Comparison of ENCODE assay signal across 12 cellular contexts in the genomic region with DNA sequence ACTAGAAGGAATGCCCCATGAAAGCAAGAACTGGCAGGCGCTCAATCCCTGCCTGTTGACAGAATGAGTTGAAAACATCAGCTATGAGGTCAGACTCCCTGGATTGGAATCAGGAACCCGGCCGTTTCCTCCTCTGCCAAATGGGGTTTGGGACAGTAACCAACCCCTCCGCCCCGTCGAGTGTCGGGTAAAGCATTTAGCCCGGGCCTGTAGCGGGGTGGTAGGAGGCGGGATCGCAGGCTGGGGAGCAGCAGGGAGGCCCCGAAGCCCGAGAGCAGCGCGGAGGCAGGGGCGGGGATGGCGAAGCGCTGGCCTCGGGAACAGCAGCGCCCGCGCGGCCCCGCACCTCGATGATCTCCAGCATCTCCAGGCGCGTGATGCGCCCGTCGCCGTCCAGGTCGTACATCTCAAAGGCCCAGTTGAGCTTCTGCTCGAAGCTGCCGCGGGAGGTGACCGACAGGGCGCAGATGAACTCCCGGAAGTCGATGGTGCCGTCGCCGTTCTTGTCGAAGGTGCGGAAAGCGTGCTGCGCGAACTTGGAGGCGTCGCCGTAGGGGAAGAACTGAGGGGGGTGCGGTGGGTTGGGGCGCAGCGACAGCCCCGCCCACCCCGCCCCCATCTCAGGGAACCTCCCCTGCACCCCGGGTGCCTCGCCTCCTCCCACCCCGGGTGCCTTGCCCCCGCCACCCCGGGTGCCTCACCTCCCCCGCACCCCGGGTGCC. TPM values are rescaled to one million over a fixed set of nuclear protein-coding genes. Genes with fewer than 3 reads are reported as not detected.
A peak's percentile ranks its signal among the peaks of the same experiment; 100 is the strongest.
DNase-seq lines count a peak whose midpoint lies in the region; ATAC-seq and TF ChIP-seq lines count a peak whose summit lies in the region.
"Had no signal": no experiment of that assay in that cellular context is flagged by ENCODE, and none has a peak within 500 bp of the region (broad histone marks: within the 10 kb centered on the region; RNA-seq: fewer than 3 reads in every experiment).

No MANE protein-coding gene starts in this region.

- H3K27me3 ChIP-seq in breast epithelium = peaks cover 0 to 21% of the 10 kb centered on the region in 2 donors
- peaks cover 95% of the 10 kb centered on the region for H3K27me3 ChIP-seq in iPS-15b (ENCODE audit: control insufficient read depth, insufficient read depth, low read length)
- H3K27me3 ChIP-seq in subcutaneous abdominal adipose tissue (ENCODE audit: control insufficient read depth in 5 of 5, insufficient read depth in 4 of 5, low read length in 5 of 5) = peaks cover 29 to 54% (median 41%) of the 10 kb centered on the region in 5 donors

- H3K36me3 Mint-ChIP-seq in MCF 10A (ENCODE audit: insufficient read depth, unreplicated experiment) = no peaks in the 10 kb centered on the region

- no peaks in the 10 kb centered on the region for H3K9me3 Mint-ChIP-seq in MCF 10A (ENCODE audit: unreplicated experiment)

- no peaks in the 10 kb centered on the region for H3K4me1 ChIP-seq in breast epithelium
- no peaks in the 10 kb centered on the region for H3K4me1 ChIP-seq in iPS-15b (ENCODE audit: control insufficient read depth, insufficient read depth, low read length)
- H3K4me1 ChIP-seq in subcutaneous abdominal adipose tissue (ENCODE audit: control insufficient read depth in 5 of 5, insufficient read depth in 5 of 5, low read length in 5 of 5) = peaks cover 0 to 7% (median 4%) of the 10 kb centered on the region in 5 donors

- DNase-seq in breast epithelium (ENCODE audit: low spot score in 2 of 2) (no peak), MCF 10A (ENCODE audit: unreplicated experiment) (no peak), globus pallidus (ENCODE audit: low spot score) (no peak)
- DNase-seq in activated effector memory CD4-positive, alpha-beta T cell treated with anti-CD3 and anti-CD28 coated beads, Interleukin-2, amount 50 U/mL, for 16 hours = peak; percentile 81
- DNase-seq: KBM-7, NCI-H2171, OCI-M1 had no signal

- no peaks in the 10 kb centered on the region for H3K9me3 ChIP-seq in breast epithelium
- H3K9me3 ChIP-seq in iPS-15b (ENCODE audit: control insufficient read depth, insufficient read depth, low read length) = no peaks in the 10 kb centered on the region
- H3K9me3 ChIP-seq in subcutaneous abdominal adipose tissue (ENCODE audit: control insufficient read depth in 5 of 5, low read length in 5 of 5) = no peaks in the 10 kb centered on the region

- H3K36me3 ChIP-seq in breast epithelium (no peaks in the 10 kb centered on the region), iPS-15b (ENCODE audit: control insufficient read depth, insufficient read depth, low read length) (no peaks in the 10 kb centered on the region), subcutaneous abdominal adipose tissue (ENCODE audit: control insufficient read depth in 5 of 5, insufficient read depth in 5 of 5, low read length in 5 of 5) (no peaks in the 10 kb centered on the region)

- no peak overlapping the region for H3K4me3 Mint-ChIP-seq in MCF 10A (ENCODE audit: unreplicated experiment)

- ATAC-seq in HG02973 (IDR thresholded peaks at IDR 0.05; ENCODE audit: unreplicated experiment) = no peak
- ATAC-seq in GM19455 (IDR thresholded peaks at IDR 0.05; ENCODE audit: unreplicated experiment) = no peak

- intact Hi-C loops in breast epithelium (cut with DNase I; ENCODE audit: low total_unique reads) (no loop called here), MCF 10A (cut with micrococcal nuclease) (no loop called here)

- peak overlapping the region in 2 of 3 donors; percentile 4 to 53 for H3K4me3 ChIP-seq in breast epithelium
- H3K4me3 ChIP-seq in iPS-15b (ENCODE audit: low read depth, low read length) = peak overlapping the region; percentile 41
- H3K4me3 ChIP-seq in subcutaneous abdominal adipose tissue (ENCODE audit: low read depth in 1 of 5, low read length in 5 of 5) = peak overlapping the region in 4 of 5 donors; percentile 8 to 44 (median 32)

- no TSS peak for BruUV-seq in MCF 10A (replicated peaks; lab: Mats Ljungman, UMichigan)

- no peak overlapping the region for H3K9ac ChIP-seq in iPS-15b (ENCODE audit: low read depth, low read length)
- H3K9ac ChIP-seq in subcutaneous abdominal adipose tissue (ENCODE audit: low read length in 5 of 5) = no peak overlapping the region

- TF ChIP-seq CTCF in breast epithelium (IDR thresholded peaks at IDR 0.05) = no peak
- no peak for TF ChIP-seq CTCF in MCF 10A (IDR thresholded peaks at IDR 0.05; ENCODE audit: unreplicated experiment)

- CTCF ChIA-PET in MCF 10A (lab: Yijun Ruan, JAX) = interaction anchor here (0.7 kb wide), 1 partner anchor 37 kb away, joined by 3 read pairs; no protein-coding TSS in a partner anchor

- H3K27ac Mint-ChIP-seq in MCF 10A (ENCODE audit: low read depth, unreplicated experiment) = no peak overlapping the region

- POLR2A ChIA-PET in MCF 10A (lab: Yijun Ruan, JAX) = no interaction called here

- no peak for TF ChIP-seq POLR2A in breast epithelium (IDR thresholded peaks at IDR 0.05)

- no peak overlapping the region for H3K27ac ChIP-seq in breast epithelium
- no peak overlapping the region for H3K27ac ChIP-seq in subcutaneous abdominal adipose tissue (ENCODE audit: low read depth, low read length)
- H3K27ac ChIP-seq: skin epidermis had no signal

- H3K27me3 Mint-ChIP-seq in MCF 10A (ENCODE audit: insufficient read depth, unreplicated experiment) = no peaks in the 10 kb centered on the region

- no peaks in the 10 kb centered on the region for H3K4me1 Mint-ChIP-seq in MCF 10A (ENCODE audit: insufficient read depth, unreplicated experiment)

RNA-seq across cellular contexts. Expression of gene HPCAL4, which starts 7.5 kb away (rescaled TPM):
- total RNA-seq in breast epithelium = not detected
- not detected in 2 replicates for total RNA-seq in MCF 10A (2022)

RNA-seq across cellular contexts. Expression of gene NT5C1A, which starts 11.8 kb away (rescaled TPM):
- total RNA-seq in breast epithelium = under 1 TPM in 1 of 3 donors, not detected in 2; 0.29 TPM
- not detected in 2 replicates for total RNA-seq in MCF 10A (2022)

RNA-seq across cellular contexts. Expression of gene HEYL, which starts 44.3 kb away (rescaled TPM):
- 1 to 10 TPM; 2.1 to 5.2 (median 2.3) TPM for total RNA-seq in breast epithelium
- not detected in 2 replicates for total RNA-seq in MCF 10A (2022)

RNA-seq across cellular contexts. Expression of gene PPIE, which starts 54.9 kb away (rescaled TPM):
- total RNA-seq in breast epithelium (10 to 100 TPM; 41.3 to 49.2 (median 45.9) TPM), MCF 10A (2022) (44.8 and 45.8 TPM in 2 replicates)
